In genomic region chr15:101043911-101044624, GRCh38 we compare ENCODE assay signal across 23 cellular contexts.
DNase-seq lines count a peak whose midpoint lies in the region; ATAC-seq, FAIRE-seq and TF ChIP-seq lines count a peak whose summit lies in the region.
"Had no signal": no experiment of that assay in that cellular context is flagged by ENCODE, and none has a peak within 500 bp of the region (broad histone marks: within the 10 kb centered on the region; RNA-seq: fewer than 3 reads in every experiment).

No MANE protein-coding gene starts in this region.

- H3K23ac ChIP-seq in H1 (ENCODE audit: insufficient read length) = no peak overlapping the region
- no peak overlapping the region for H3K23ac ChIP-seq in neuronal stem cell (ENCODE audit: low read depth, low read length, poor library complexity)

- H2BK120ac ChIP-seq in H1 (replicated peaks; ENCODE audit: low read depth, low read length) (no peak overlapping the region), neuronal stem cell (ENCODE audit: low read depth, low read length) (no peak overlapping the region)

- no peak overlapping the region for H3K4me3 Mint-ChIP-seq in type B pancreatic cell
- H3K4me3 Mint-ChIP-seq: stimulated activated naive CD8-positive, alpha-beta T cell treated with anti-CD3 and anti-CD28 coated beads, Interleukin-15, amount 100 ng/mL, for 72 hours; T-helper 1 cell treated with Interleukin-12 subunit alpha and Interleukin-12 subunit beta and Interleukin-4 antibody, amounts not matched to agents 30 μg/mL and 1 μg/mL, for 36 hours had no signal

- H3K14ac ChIP-seq in H1 (ENCODE audit: insufficient read length) (no peak overlapping the region), neuronal stem cell (ENCODE audit: low read length) (no peak overlapping the region)

- H4K91ac ChIP-seq in H1 (replicated peaks; ENCODE audit: insufficient read length, low read length) = no peak overlapping the region
- no peak overlapping the region for H4K91ac ChIP-seq in neuronal stem cell (ENCODE audit: low read depth, low read length, poor library complexity)

- H3K56ac ChIP-seq in H1 (replicated peaks; ENCODE audit: insufficient read length, low read depth, low read length) = no peak overlapping the region

- WGBS in heart left ventricle, 4 donors = 95 to 98% (median 95%) methylated on average over 13 of the region's 13 CpGs
- 91% methylated on average over 13 of the region's 13 CpGs; no CpG with 5 or more reads in 1 of the 2 experiments for WGBS in H1 (ENCODE audit: extremely low coverage in 1 of 2, insufficient coverage in 1 of 2, insufficient read length in 1 of 2, insufficient replicate concordance in 2 of 2, low coverage in 1 of 2, low lambda C conversion rate in 2 of 2, missing lambda C conversion rate in 1 of 2), 2 experiments
- WGBS in neuronal stem cell (ENCODE audit: extremely low coverage in 2 of 2, insufficient read length in 2 of 2, insufficient replicate concordance in 1 of 2), 2 donors = no CpG with 5 or more reads among the region's 13 CpGs

- H2BK15ac ChIP-seq in H1 (ENCODE audit: low read length) (peak overlapping the region; percentile 84; the same call in 1 of the 2 replicates), neuronal stem cell (ENCODE audit: low read length) (no peak overlapping the region)

- no peaks in the 10 kb centered on the region for H3K23me2 ChIP-seq in H1 (ENCODE audit: low read depth, low read length)

- H3K4me3 ChIP-seq in heart left ventricle = no peak overlapping the region
- no peak overlapping the region for H3K4me3 ChIP-seq in H1 (ENCODE audit: extremely low read depth in 1 of 4, insufficient read depth in 2 of 4, low read depth in 3 of 4, low read length in 4 of 4)
- no peak overlapping the region for H3K4me3 ChIP-seq in neuronal stem cell (ENCODE audit: low read length in 2 of 2)
- H3K4me3 ChIP-seq: A549, PC-9, upper lobe of right lung had no signal

- H3K18ac ChIP-seq in H1 (ENCODE audit: extremely low read depth, low read length) (no peak overlapping the region), neuronal stem cell (ENCODE audit: low read length) (no peak overlapping the region)

- H3K9ac ChIP-seq in H1 (replicated peaks in 1 of 4; ENCODE audit: extremely low read depth in 1 of 4, low read depth in 3 of 4, low read length in 3 of 4) (no peak overlapping the region), neuronal stem cell (ENCODE audit: low read depth, low read length, poor library complexity) (no peak overlapping the region)

- no peak for ATAC-seq in heart left ventricle
- ATAC-seq in left cardiac atrium = no peak
- no peak for ATAC-seq in omental fat pad (ENCODE audit: low FRiP score)
- ATAC-seq: A549; stimulated activated naive CD8-positive, alpha-beta T cell treated with anti-CD3 and anti-CD28 coated beads, Interleukin-15, amount 100 ng/mL, for 72 hours; upper lobe of right lung had no signal

- peaks cover 8% of the 10 kb centered on the region for H3K4me1 Mint-ChIP-seq in type B pancreatic cell (ENCODE audit: unreplicated experiment)

- H4K8ac ChIP-seq in H1 (ENCODE audit: extremely low read depth, insufficient read depth, low read length) (no peak overlapping the region; the same call in none of the 2 replicates), neuronal stem cell (ENCODE audit: low read depth, low read length) (no peak overlapping the region)

- H3K4me2 ChIP-seq in H1 (ENCODE audit: insufficient read depth in 1 of 2, low read depth in 2 of 2, low read length in 2 of 2) (no peak overlapping the region; a peak in 1 of 4 replicates), neuronal stem cell (ENCODE audit: insufficient read depth, low read length, poor library complexity, severe bottlenecking) (no peak overlapping the region)
- H3K4me2 ChIP-seq: A549, PC-9 had no signal

- H3K9me3 ChIP-seq in heart left ventricle (peaks cover 0 to 14% (median 0%) of the 10 kb centered on the region in 12 donors), H1 (ENCODE audit: insufficient read depth in 2 of 2, low read depth in 1 of 2, low read length in 1 of 2) (no peaks in the 10 kb centered on the region), neuronal stem cell (replicated peaks in 1 of 2; ENCODE audit: control insufficient read depth in 2 of 2, insufficient read depth in 1 of 2, low read depth in 1 of 2, low read length in 2 of 2) (no peaks in the 10 kb centered on the region)
- H3K9me3 ChIP-seq: A549, Caco-2, neutrophil, upper lobe of right lung had no signal

- FAIRE-seq in H1 (lab: Jason Lieb, UNC) = no peak
- FAIRE-seq: A549, endothelial cell of umbilical vein had no signal

- H3K27me3 ChIP-seq in heart left ventricle (no peaks in the 10 kb centered on the region), H1 (replicated peaks in 1 of 4; ENCODE audit: control insufficient read depth in 3 of 4, extremely low read depth in 1 of 4, insufficient read depth in 3 of 4, low read length in 3 of 4) (0 out of 7 replicates have a peak, but pooled peaks cover 0 to 2% (median 0%) of the 10 kb centered on the region in 4 experiments), neuronal stem cell (ENCODE audit: control insufficient read depth in 3 of 3, insufficient read depth in 3 of 3, low read depth in 1 of 3, low read length in 3 of 3) (no peaks in the 10 kb centered on the region)
- H3K27me3 ChIP-seq: neutrophil, upper lobe of right lung had no signal

- no peaks in the 10 kb centered on the region for H3K36me3 Mint-ChIP-seq in type B pancreatic cell

- H3K27ac Mint-ChIP-seq in type B pancreatic cell = no peak overlapping the region
- H3K27ac Mint-ChIP-seq: stimulated activated naive CD8-positive, alpha-beta T cell treated with anti-CD3 and anti-CD28 coated beads, Interleukin-15, amount 100 ng/mL, for 72 hours; T-helper 1 cell treated with Interleukin-12 subunit alpha and Interleukin-12 subunit beta and Interleukin-4 antibody, amounts not matched to agents 30 μg/mL and 1 μg/mL, for 36 hours had no signal

- H3K36me3 ChIP-seq in heart left ventricle (peaks cover 0 to 35% (median 0%) of the 10 kb centered on the region in 9 donors), H1 (ENCODE audit: control insufficient read depth in 2 of 4, insufficient read depth in 4 of 4, low read length in 3 of 4) (no peaks in the 10 kb centered on the region), neuronal stem cell (replicated peaks in 1 of 2; ENCODE audit: control insufficient read depth in 2 of 2, insufficient read depth in 2 of 2, low read length in 2 of 2) (no peaks in the 10 kb centered on the region)

- no peaks in the 10 kb centered on the region for H3K9me3 Mint-ChIP-seq in type B pancreatic cell
- H3K9me3 Mint-ChIP-seq: T-helper 1 cell treated with Interleukin-12 subunit alpha and Interleukin-12 subunit beta and Interleukin-4 antibody, amounts not matched to agents 30 μg/mL and 1 μg/mL, for 36 hours had no signal

- peaks cover 0 to 21% (median 0%) of the 10 kb centered on the region in 12 donors for H3K4me1 ChIP-seq in heart left ventricle
- peaks cover 0 to 9% (median 5%) of the 10 kb centered on the region in 4 experiments; a peak in 6 of 7 replicates for H3K4me1 ChIP-seq in H1 (replicated peaks in 1 of 4; ENCODE audit: control insufficient read depth in 3 of 4, insufficient read depth in 4 of 4, low read length in 3 of 4)
- peaks cover 0 to 15% of the 10 kb centered on the region in 2 donors for H3K4me1 ChIP-seq in neuronal stem cell (ENCODE audit: control insufficient read depth in 2 of 2, insufficient read depth in 1 of 2, low read depth in 1 of 2, low read length in 2 of 2)
- H3K4me1 ChIP-seq: A549, Caco-2, upper lobe of right lung had no signal

- H2AK5ac ChIP-seq in H1 (ENCODE audit: low read depth, low read length) (no peak overlapping the region), neuronal stem cell (ENCODE audit: low read depth, low read length) (no peak overlapping the region)

- CTCF ChIA-PET in H1 (lab: Charles Lee; ENCODE audit: partially characterized antibody) = interaction anchor here (0.9 to 1.1 kb wide), 2 partner anchors 24 to 28 kb away, joined by 3 to 4 read pairs; no protein-coding TSS in a partner anchor

- TF ChIP-seq RAD21 in H1 (IDR thresholded peaks at IDR 0.05 in 1 of 2, conservative IDR thresholded peaks at IDR 0.05 in 1 of 2; ENCODE audit: low read depth in 2 of 2, low read length in 2 of 2) = no peak

- H3K4ac ChIP-seq in H1 (replicated peaks; ENCODE audit: insufficient read length, low read depth, low read length) (no peak overlapping the region), neuronal stem cell (ENCODE audit: low read length) (no peak overlapping the region)

- no peak for TF ChIP-seq EP300 in H1 (IDR thresholded peaks at IDR 0.05; ENCODE audit: borderline replicate concordance in 1 of 2, low read depth in 2 of 2, low read length in 2 of 2)

- H3K27ac ChIP-seq in heart left ventricle (peak overlapping the region in 1 of 12 donors; percentile 79), H1 (ENCODE audit: low read depth, low read length) (no peak overlapping the region), neuronal stem cell (replicated peaks; ENCODE audit: low read length) (no peak overlapping the region)
- H3K27ac ChIP-seq: A549, neutrophil, PC-9 had no signal

- no peak for TF ChIP-seq CTCF in heart left ventricle (IDR thresholded peaks at IDR 0.05)
- TF ChIP-seq CTCF in H1 (IDR thresholded peaks at IDR 0.05; ENCODE audit: control extremely low read depth in 1 of 3, insufficient read depth in 1 of 3, low read depth in 1 of 3, low read length in 3 of 3) = no peak
- TF ChIP-seq CTCF in omental fat pad (IDR thresholded peaks at IDR 0.05) = no peak
- no peak for TF ChIP-seq CTCF in type B pancreatic cell (conservative IDR thresholded peaks at IDR 0.05)
- no peak for TF ChIP-seq CTCF in GM20000 (IDR thresholded peaks at IDR 0.05; ENCODE audit: extremely low read depth, missing control alignments)

- H3K79me1 ChIP-seq in H1 (ENCODE audit: low read depth, low read length) (no peaks in the 10 kb centered on the region), neuronal stem cell (ENCODE audit: low read depth, low read length) (no peaks in the 10 kb centered on the region)

- DNase-seq in heart left ventricle (peak in 3 of 5 donors; percentile 4 to 20 (median 11)), left cardiac atrium (no peak), H1 (ENCODE audit: low read depth in 1 of 2, low spot score in 2 of 2) (peak in 1 of 2 experiments; percentile 40), omental fat pad (ENCODE audit: low spot score) (peak; percentile 8), type B pancreatic cell (ENCODE audit: extremely low spot score, unreplicated experiment) (peak; percentile 56), neuronal stem cell (ENCODE audit: low spot score) (no peak), GM20000 (ENCODE audit: low spot score) (no peak), activated gamma-delta T cell (lab: John Stamatoyannopoulos, UW) (no peak)
- DNase-seq: activated CD4-positive, alpha-beta T cell treated with anti-CD3 and anti-CD28 coated beads, Interleukin-2, amount 50 U/mL, for 1 hour; activated naive CD4-positive, alpha-beta T cell; KBM-7; NCI-H1436 treated with DMSO at 0.1 percent for 48 hours; PC-9; retina; stimulated activated CD4-positive, alpha-beta T cell treated with anti-CD3 and anti-CD28 coated beads, Interleukin-12 subunit alpha, Interleukin-12 subunit beta, amount 100 ng/mL, for 4 hours; stimulated activated CD4-positive, alpha-beta T cell treated with anti-CD3 and anti-CD28 coated beads, Interleukin-4, amount 100 ng/mL, for 4 hours; stimulated activated naive CD8-positive, alpha-beta T cell treated with anti-CD3 and anti-CD28 coated beads, Interleukin-15, amount 100 ng/mL, for 72 hours; upper lobe of right lung had no signal

- 0 out of 2 replicates have a peak overlapping the region, but pooled peaks have one; percentile 40 for H2BK20ac ChIP-seq in H1 (ENCODE audit: low read length)

- peak overlapping the region; percentile 11; the same call in 1 of the 2 replicates for H2BK12ac ChIP-seq in H1 (ENCODE audit: low read depth, low read length)
- no peak overlapping the region for H2BK12ac ChIP-seq in neuronal stem cell (ENCODE audit: low read length)

- no peak overlapping the region for H2AFZ ChIP-seq in H1 (ENCODE audit: low read length)
- H2AFZ ChIP-seq in neuronal stem cell (ENCODE audit: low read length) = no peak overlapping the region
- H2AFZ ChIP-seq: PC-9 had no signal

- intact Hi-C loops in heart left ventricle (cut with DNase I) (no loop called here), left cardiac atrium (cut with DNase I) (no loop called here)

- no peaks in the 10 kb centered on the region for H3K79me2 ChIP-seq in H1 (ENCODE audit: control insufficient read depth in 1 of 2, insufficient read depth in 2 of 2, low read length in 2 of 2)

- H4K5ac ChIP-seq in H1 (ENCODE audit: insufficient read length, low read depth, low read length) = no peak overlapping the region

- TF ChIP-seq POLR2A in heart left ventricle (IDR thresholded peaks at IDR 0.05) = no peak
- no peak for TF ChIP-seq POLR2A in H1 (IDR thresholded peaks at IDR 0.05; ENCODE audit: control extremely low read depth in 1 of 2, low read depth in 2 of 2, low read length in 2 of 2)

- H2BK5ac ChIP-seq in H1 (ENCODE audit: low read depth, low read length) (no peak overlapping the region), neuronal stem cell (ENCODE audit: low read length) (no peak overlapping the region)

- no peaks in the 10 kb centered on the region for H4K20me1 ChIP-seq in H1 (replicated peaks in 1 of 2; ENCODE audit: control insufficient read depth in 1 of 2, insufficient read depth in 2 of 2, low read length in 2 of 2)

- H3K27me3 Mint-ChIP-seq in type B pancreatic cell = peaks cover 4% of the 10 kb centered on the region

- POLR2A ChIA-PET in H1 (lab: Charles Lee; ENCODE audit: partially characterized antibody) = interaction anchor here (0.8 kb wide), 1 partner anchor 46 kb away, joined by 3 read pairs; no protein-coding TSS in a partner anchor

Comparison
In these comparisons a context has a peak if more than half of its experiments do, and no peak if none do; other contexts are left out.
1. DNase-seq: peak in heart left ventricle (3 of 5), omental fat pad (single experiment) and type B pancreatic cell (single experiment); none in left cardiac atrium (single experiment), neuronal stem cell (single experiment), GM20000 (single experiment) and activated gamma-delta T cell (single experiment).